1 cellular context compared by ENCODE assay signal in the genomic region with DNA sequence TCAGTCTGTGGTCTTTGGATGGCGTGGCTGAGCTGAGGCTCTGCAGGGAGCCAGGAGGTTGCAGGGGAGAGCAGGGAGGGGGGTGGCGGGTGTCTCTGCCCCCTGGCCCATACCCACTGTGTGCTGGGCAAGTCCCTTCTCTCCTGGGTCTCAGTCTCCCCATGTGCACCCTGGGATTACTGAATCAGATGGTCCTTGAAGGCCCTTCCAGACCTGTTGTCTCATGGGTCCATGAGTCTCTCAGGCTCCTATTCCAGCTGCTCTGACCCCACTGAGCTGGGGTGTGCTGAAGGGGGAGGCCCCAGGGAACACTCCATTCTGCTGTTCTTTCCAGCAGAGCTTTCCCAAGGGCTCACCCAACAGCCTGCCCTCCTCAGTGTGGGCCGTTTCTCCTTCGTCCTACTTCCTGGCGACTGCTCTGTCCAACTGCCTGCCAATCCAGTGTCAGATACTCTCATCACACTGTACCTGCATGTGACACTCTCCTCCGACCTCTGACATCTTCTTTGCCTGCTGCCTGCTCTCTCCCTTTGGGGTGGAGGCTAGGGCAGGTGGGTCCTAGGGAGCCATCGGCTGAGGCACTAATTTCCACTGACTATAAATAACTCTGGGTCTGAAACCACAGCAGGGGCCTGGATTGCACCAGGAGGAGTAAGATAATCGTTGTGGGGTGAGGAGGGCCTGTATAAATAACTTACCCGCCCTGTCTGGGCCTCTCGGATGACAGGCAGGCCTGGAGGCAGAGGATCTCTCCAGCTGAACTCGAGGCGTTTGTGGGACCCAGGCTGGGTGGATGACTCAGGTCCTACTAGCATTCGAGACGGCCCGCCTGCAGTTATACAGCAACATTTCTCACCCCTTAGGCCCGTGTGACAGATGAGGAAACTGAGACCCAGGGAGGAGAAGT.
TF ChIP-seq lines count a peak whose summit lies in the region.

No MANE protein-coding gene starts in this region.

TF ChIP-seq in GM12878, 131 proteins besides CTCF, POLR2A, EP300 and RAD21 (continued from another document):
- TF ChIP-seq, protein P1, sequence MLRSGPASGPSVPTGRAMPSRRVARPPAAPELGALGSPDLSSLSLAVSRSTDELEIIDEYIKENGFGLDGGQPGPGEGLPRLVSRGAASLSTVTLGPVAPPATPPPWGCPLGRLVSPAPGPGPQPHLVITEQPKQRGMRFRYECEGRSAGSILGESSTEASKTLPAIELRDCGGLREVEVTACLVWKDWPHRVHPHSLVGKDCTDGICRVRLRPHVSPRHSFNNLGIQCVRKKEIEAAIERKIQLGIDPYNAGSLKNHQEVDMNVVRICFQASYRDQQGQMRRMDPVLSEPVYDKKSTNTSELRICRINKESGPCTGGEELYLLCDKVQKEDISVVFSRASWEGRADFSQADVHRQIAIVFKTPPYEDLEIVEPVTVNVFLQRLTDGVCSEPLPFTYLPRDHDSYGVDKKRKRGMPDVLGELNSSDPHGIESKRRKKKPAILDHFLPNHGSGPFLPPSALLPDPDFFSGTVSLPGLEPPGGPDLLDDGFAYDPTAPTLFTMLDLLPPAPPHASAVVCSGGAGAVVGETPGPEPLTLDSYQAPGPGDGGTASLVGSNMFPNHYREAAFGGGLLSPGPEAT (IDR thresholded peaks at IDR 0.05; ENCODE audit: low read depth), result no peak
- TF ChIP-seq, protein P2, sequence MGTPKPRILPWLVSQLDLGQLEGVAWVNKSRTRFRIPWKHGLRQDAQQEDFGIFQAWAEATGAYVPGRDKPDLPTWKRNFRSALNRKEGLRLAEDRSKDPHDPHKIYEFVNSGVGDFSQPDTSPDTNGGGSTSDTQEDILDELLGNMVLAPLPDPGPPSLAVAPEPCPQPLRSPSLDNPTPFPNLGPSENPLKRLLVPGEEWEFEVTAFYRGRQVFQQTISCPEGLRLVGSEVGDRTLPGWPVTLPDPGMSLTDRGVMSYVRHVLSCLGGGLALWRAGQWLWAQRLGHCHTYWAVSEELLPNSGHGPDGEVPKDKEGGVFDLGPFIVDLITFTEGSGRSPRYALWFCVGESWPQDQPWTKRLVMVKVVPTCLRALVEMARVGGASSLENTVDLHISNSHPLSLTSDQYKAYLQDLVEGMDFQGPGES (IDR thresholded peaks at IDR 0.05), result no peak
- TF ChIP-seq SUPT20H (IDR thresholded peaks at IDR 0.05; ENCODE audit: borderline replicate concordance, control insufficient read depth, low read depth, low read length), result no peak
- no peak for TF ChIP-seq HDAC2 (IDR thresholded peaks at IDR 0.05)
- TF ChIP-seq HCFC1 (IDR thresholded peaks at IDR 0.05; ENCODE audit: low read length), result no peak
- TF ChIP-seq MEF2A (IDR thresholded peaks at IDR 0.05; ENCODE audit: insufficient read depth, low read depth, low read length), result no peak
- TF ChIP-seq, protein P3, sequence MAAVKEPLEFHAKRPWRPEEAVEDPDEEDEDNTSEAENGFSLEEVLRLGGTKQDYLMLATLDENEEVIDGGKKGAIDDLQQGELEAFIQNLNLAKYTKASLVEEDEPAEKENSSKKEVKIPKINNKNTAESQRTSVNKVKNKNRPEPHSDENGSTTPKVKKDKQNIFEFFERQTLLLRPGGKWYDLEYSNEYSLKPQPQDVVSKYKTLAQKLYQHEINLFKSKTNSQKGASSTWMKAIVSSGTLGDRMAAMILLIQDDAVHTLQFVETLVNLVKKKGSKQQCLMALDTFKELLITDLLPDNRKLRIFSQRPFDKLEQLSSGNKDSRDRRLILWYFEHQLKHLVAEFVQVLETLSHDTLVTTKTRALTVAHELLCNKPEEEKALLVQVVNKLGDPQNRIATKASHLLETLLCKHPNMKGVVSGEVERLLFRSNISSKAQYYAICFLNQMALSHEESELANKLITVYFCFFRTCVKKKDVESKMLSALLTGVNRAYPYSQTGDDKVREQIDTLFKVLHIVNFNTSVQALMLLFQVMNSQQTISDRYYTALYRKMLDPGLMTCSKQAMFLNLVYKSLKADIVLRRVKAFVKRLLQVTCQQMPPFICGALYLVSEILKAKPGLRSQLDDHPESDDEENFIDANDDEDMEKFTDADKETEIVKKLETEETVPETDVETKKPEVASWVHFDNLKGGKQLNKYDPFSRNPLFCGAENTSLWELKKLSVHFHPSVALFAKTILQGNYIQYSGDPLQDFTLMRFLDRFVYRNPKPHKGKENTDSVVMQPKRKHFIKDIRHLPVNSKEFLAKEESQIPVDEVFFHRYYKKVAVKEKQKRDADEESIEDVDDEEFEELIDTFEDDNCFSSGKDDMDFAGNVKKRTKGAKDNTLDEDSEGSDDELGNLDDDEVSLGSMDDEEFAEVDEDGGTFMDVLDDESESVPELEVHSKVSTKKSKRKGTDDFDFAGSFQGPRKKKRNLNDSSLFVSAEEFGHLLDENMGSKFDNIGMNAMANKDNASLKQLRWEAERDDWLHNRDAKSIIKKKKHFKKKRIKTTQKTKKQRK (IDR thresholded peaks at IDR 0.05; ENCODE audit: low read depth, low read length), result no peak
- no peak for TF ChIP-seq IRF4 (IDR thresholded peaks at IDR 0.05; ENCODE audit: low read depth, low read length)
- no peak for TF ChIP-seq SUZ12 (IDR thresholded peaks at IDR 0.05; ENCODE audit: unreplicated experiment)
- no peak for TF ChIP-seq JUND (IDR thresholded peaks at IDR 0.05; ENCODE audit: low read depth, low read length)
- TF ChIP-seq CHD1 (IDR thresholded peaks at IDR 0.05; ENCODE audit: low read depth, low read length), result no peak
- no peak for TF ChIP-seq ZNF622 (IDR thresholded peaks at IDR 0.05)
- no peak for TF ChIP-seq POLR2AphosphoS2 (IDR thresholded peaks at IDR 0.05; ENCODE audit: low read depth, low read length)
- TF ChIP-seq RCOR1 (conservative IDR thresholded peaks at IDR 0.05; ENCODE audit: low read depth, low read length), result no peak
- TF ChIP-seq, protein P4, sequence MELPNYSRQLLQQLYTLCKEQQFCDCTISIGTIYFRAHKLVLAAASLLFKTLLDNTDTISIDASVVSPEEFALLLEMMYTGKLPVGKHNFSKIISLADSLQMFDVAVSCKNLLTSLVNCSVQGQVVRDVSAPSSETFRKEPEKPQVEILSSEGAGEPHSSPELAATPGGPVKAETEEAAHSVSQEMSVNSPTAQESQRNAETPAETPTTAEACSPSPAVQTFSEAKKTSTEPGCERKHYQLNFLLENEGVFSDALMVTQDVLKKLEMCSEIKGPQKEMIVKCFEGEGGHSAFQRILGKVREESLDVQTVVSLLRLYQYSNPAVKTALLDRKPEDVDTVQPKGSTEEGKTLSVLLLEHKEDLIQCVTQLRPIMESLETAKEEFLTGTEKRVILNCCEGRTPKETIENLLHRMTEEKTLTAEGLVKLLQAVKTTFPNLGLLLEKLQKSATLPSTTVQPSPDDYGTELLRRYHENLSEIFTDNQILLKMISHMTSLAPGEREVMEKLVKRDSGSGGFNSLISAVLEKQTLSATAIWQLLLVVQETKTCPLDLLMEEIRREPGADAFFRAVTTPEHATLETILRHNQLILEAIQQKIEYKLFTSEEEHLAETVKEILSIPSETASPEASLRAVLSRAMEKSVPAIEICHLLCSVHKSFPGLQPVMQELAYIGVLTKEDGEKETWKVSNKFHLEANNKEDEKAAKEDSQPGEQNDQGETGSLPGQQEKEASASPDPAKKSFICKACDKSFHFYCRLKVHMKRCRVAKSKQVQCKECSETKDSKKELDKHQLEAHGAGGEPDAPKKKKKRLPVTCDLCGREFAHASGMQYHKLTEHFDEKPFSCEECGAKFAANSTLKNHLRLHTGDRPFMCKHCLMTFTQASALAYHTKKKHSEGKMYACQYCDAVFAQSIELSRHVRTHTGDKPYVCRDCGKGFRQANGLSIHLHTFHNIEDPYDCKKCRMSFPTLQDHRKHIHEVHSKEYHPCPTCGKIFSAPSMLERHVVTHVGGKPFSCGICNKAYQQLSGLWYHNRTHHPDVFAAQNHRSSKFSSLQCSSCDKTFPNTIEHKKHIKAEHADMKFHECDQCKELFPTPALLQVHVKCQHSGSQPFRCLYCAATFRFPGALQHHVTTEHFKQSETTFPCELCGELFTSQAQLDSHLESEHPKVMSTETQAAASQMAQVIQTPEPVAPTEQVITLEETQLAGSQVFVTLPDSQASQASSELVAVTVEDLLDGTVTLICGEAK (IDR thresholded peaks at IDR 0.05; ENCODE audit: borderline replicate concordance), result no peak
